21 cellular contexts compared by ENCODE assay signal in the genomic region with DNA sequence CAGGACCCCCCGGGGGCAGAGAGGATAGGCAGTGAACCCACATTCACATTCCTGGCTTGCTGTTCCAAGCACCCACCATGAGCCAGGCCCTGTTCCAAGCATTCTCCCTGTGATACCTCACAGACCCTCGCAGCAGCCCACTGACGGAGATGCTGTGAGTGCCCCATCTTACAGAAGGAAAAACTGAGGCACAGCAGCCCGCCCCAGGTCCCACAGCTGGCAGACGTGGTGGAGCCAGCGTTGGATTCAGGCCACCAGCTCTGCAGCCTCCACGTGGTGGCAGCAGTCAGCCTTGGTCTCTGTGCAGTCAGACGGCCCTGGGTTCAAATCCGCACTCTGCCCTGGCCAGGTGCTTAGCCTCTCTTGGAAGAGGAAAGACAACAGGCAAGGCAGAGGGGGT. TPM values are rescaled to one million over a fixed set of nuclear protein-coding genes. Genes with fewer than 3 reads are reported as not detected.
DNase-seq lines count a peak whose midpoint lies in the region; ATAC-seq and TF ChIP-seq lines count a peak whose summit lies in the region.
"Had no signal": no experiment of that assay in that cellular context is flagged by ENCODE, and none has a peak within 500 bp of the region (broad histone marks: within the 10 kb centered on the region; RNA-seq: fewer than 3 reads in every experiment).

No MANE protein-coding gene starts in this region.

- no peak overlapping the region for H3K27ac ChIP-seq in vagina
- H3K27ac ChIP-seq: A549, neutrophil, psoas muscle, skin epidermis had no signal

- H3K9me3 ChIP-seq in vagina: no peaks in the 10 kb centered on the region
- H3K9me3 ChIP-seq: A549, neutrophil, psoas muscle had no signal

- no peaks in the 10 kb centered on the region for H3K9me3 Mint-ChIP-seq in activated T-cell treated with anti-CD3 and anti-CD28 coated beads, Interleukin-2, amount 50 U/mL, for 24 hours
- no peaks in the 10 kb centered on the region for H3K9me3 Mint-ChIP-seq in activated T-cell treated with anti-CD3 and anti-CD28 coated beads, Interleukin-2, amount 50 U/mL, for 4 hours
- no peaks in the 10 kb centered on the region for H3K9me3 Mint-ChIP-seq in IgD-negative memory B cell
- H3K9me3 Mint-ChIP-seq in stimulated activated effector memory CD8-positive, alpha-beta T cell treated with anti-CD3 and anti-CD28 coated beads, Interleukin-12 subunit alpha, Interleukin-12 subunit beta, amount 100 ng/mL, for 72 hours: no peaks in the 10 kb centered on the region
- H3K9me3 Mint-ChIP-seq: effector memory CD8-positive, alpha-beta T cell had no signal

- no peaks in the 10 kb centered on the region for H3K4me1 Mint-ChIP-seq in activated T-cell treated with anti-CD3 and anti-CD28 coated beads, Interleukin-2, amount 50 U/mL, for 24 hours (ENCODE audit: low read depth)
- H3K4me1 Mint-ChIP-seq in activated T-cell treated with anti-CD3 and anti-CD28 coated beads, Interleukin-2, amount 50 U/mL, for 4 hours (ENCODE audit: low read depth): no peaks in the 10 kb centered on the region
- H3K4me1 Mint-ChIP-seq in IgD-negative memory B cell: peaks cover 6 to 9% (median 8%) of the 10 kb centered on the region in 3 donors
- H3K4me1 Mint-ChIP-seq in stimulated activated effector memory CD8-positive, alpha-beta T cell treated with anti-CD3 and anti-CD28 coated beads, Interleukin-12 subunit alpha, Interleukin-12 subunit beta, amount 100 ng/mL, for 72 hours: peaks cover 10% of the 10 kb centered on the region
- H3K4me1 Mint-ChIP-seq: activated CD4-positive, alpha-beta T cell treated with anti-CD3 and anti-CD28 coated beads for 36 hours had no signal

- H3K36me3 ChIP-seq in vagina: peaks cover 0 to 12% of the 10 kb centered on the region in 2 donors

- peak overlapping the region; percentile 44 for H3K27ac Mint-ChIP-seq in activated T-cell treated with anti-CD3 and anti-CD28 coated beads, Interleukin-2, amount 50 U/mL, for 24 hours
- H3K27ac Mint-ChIP-seq in IgD-negative memory B cell: peak overlapping the region in 2 of 3 donors; percentile 67
- peak overlapping the region; percentile 58 for H3K27ac Mint-ChIP-seq in stimulated activated effector memory CD8-positive, alpha-beta T cell treated with anti-CD3 and anti-CD28 coated beads, Interleukin-12 subunit alpha, Interleukin-12 subunit beta, amount 100 ng/mL, for 72 hours
- H3K27ac Mint-ChIP-seq: activated CD4-positive, alpha-beta T cell treated with anti-CD3 and anti-CD28 coated beads for 36 hours; effector memory CD8-positive, alpha-beta T cell had no signal

- H3K27me3 ChIP-seq in vagina: no peaks in the 10 kb centered on the region
- H3K27me3 ChIP-seq: neutrophil had no signal

- intact Hi-C loops in vagina (cut with DNase I): no loop called here

- no peak for TF ChIP-seq POLR2A in vagina (IDR thresholded peaks at IDR 0.05)

- no peak overlapping the region for H3K4me3 ChIP-seq in vagina
- H3K4me3 ChIP-seq: A549, psoas muscle, skin epidermis had no signal

- peaks cover 72% of the 10 kb centered on the region for H3K36me3 Mint-ChIP-seq in activated T-cell treated with anti-CD3 and anti-CD28 coated beads, Interleukin-2, amount 50 U/mL, for 24 hours (ENCODE audit: low read depth)
- peaks cover 18% of the 10 kb centered on the region for H3K36me3 Mint-ChIP-seq in activated T-cell treated with anti-CD3 and anti-CD28 coated beads, Interleukin-2, amount 50 U/mL, for 4 hours (ENCODE audit: insufficient read depth)
- peaks cover 10% of the 10 kb centered on the region for H3K36me3 Mint-ChIP-seq in IgD-negative memory B cell
- peaks cover 41% of the 10 kb centered on the region for H3K36me3 Mint-ChIP-seq in stimulated activated effector memory CD8-positive, alpha-beta T cell treated with anti-CD3 and anti-CD28 coated beads, Interleukin-12 subunit alpha, Interleukin-12 subunit beta, amount 100 ng/mL, for 72 hours

- H3K4me1 ChIP-seq in vagina: no peaks in the 10 kb centered on the region
- H3K4me1 ChIP-seq: A549, psoas muscle had no signal

- DNase-seq in activated T-cell treated with anti-CD3 and anti-CD28 coated beads, Interleukin-2, amount 50 U/mL, for 24 hours: no peak
- DNase-seq in activated T-cell treated with anti-CD3 and anti-CD28 coated beads, Interleukin-2, amount 50 U/mL, for 4 hours: no peak
- DNase-seq in OCI-M1 (lab: John Stamatoyannopoulos, UW) (peak; percentile 31), vagina (ENCODE audit: extremely low spot score in 2 of 2) (no peak), NCI-H82 (lab: John Stamatoyannopoulos, UW) (no peak)
- DNase-seq in stimulated activated effector memory CD8-positive, alpha-beta T cell treated with anti-CD3 and anti-CD28 coated beads, Interleukin-12 subunit alpha, Interleukin-12 subunit beta, amount 100 ng/mL, for 72 hours (ENCODE audit: low spot score in 2 of 2): no peak
- DNase-seq: activated CD4-positive, alpha-beta T cell treated with anti-CD3 and anti-CD28 coated beads for 36 hours; activated CD8-positive, alpha-beta memory T cell treated with anti-CD3 and anti-CD28 coated beads for 24 hours; activated naive CD4-positive, alpha-beta T cell treated with Interleukin-2 at 50 U/mL for 16 hours; activated T-cell treated with anti-CD3 and anti-CD28 coated beads, Interleukin-2, amount 50 U/mL, for 1 hour; effector memory CD8-positive, alpha-beta T cell; foreskin fibroblast; mesenchymal stem cell; NCI-H1417 treated with DMSO at 0.1 percent for 48 hours; NCI-H510A treated with DMSO at 0.1 percent for 48 hours; psoas muscle had no signal

- no peaks in the 10 kb centered on the region for H3K27me3 Mint-ChIP-seq in activated T-cell treated with anti-CD3 and anti-CD28 coated beads, Interleukin-2, amount 50 U/mL, for 24 hours
- no peaks in the 10 kb centered on the region for H3K27me3 Mint-ChIP-seq in activated T-cell treated with anti-CD3 and anti-CD28 coated beads, Interleukin-2, amount 50 U/mL, for 4 hours (ENCODE audit: low read depth)
- no peaks in the 10 kb centered on the region for H3K27me3 Mint-ChIP-seq in IgD-negative memory B cell
- H3K27me3 Mint-ChIP-seq: activated CD4-positive, alpha-beta T cell treated with anti-CD3 and anti-CD28 coated beads for 36 hours; effector memory CD8-positive, alpha-beta T cell had no signal

- ATAC-seq in activated T-cell treated with anti-CD3 and anti-CD28 coated beads, Interleukin-2, amount 50 U/mL, for 4 hours: no peak
- no peak for ATAC-seq in stimulated activated effector memory CD8-positive, alpha-beta T cell treated with anti-CD3 and anti-CD28 coated beads, Interleukin-12 subunit alpha, Interleukin-12 subunit beta, amount 100 ng/mL, for 72 hours
- ATAC-seq in GM18873 (IDR thresholded peaks at IDR 0.05; ENCODE audit: low FRiP score, unreplicated experiment): no peak
- ATAC-seq: A549; activated CD4-positive, alpha-beta T cell treated with anti-CD3 and anti-CD28 coated beads for 36 hours; effector memory CD8-positive, alpha-beta T cell; psoas muscle had no signal

- H3K4me3 Mint-ChIP-seq in activated T-cell treated with anti-CD3 and anti-CD28 coated beads, Interleukin-2, amount 50 U/mL, for 24 hours: no peak overlapping the region
- no peak overlapping the region for H3K4me3 Mint-ChIP-seq in activated T-cell treated with anti-CD3 and anti-CD28 coated beads, Interleukin-2, amount 50 U/mL, for 4 hours
- no peak overlapping the region for H3K4me3 Mint-ChIP-seq in IgD-negative memory B cell
- H3K4me3 Mint-ChIP-seq in stimulated activated effector memory CD8-positive, alpha-beta T cell treated with anti-CD3 and anti-CD28 coated beads, Interleukin-12 subunit alpha, Interleukin-12 subunit beta, amount 100 ng/mL, for 72 hours: no peak overlapping the region
- H3K4me3 Mint-ChIP-seq: activated CD4-positive, alpha-beta T cell treated with anti-CD3 and anti-CD28 coated beads for 36 hours; effector memory CD8-positive, alpha-beta T cell had no signal

- TF ChIP-seq CTCF in vagina (IDR thresholded peaks at IDR 0.05): no peak

RNA-seq across cellular contexts. Expression of a gene that starts 16.8 kb away (rescaled TPM):
- 10 to 100 TPM; 11.9 to 13.4 (median 12.7) TPM for total RNA-seq in activated T-cell treated with anti-CD3 and anti-CD28 coated beads, Interleukin-2, amount 50 U/mL, for 4 hours
- polyA plus RNA-seq in IgD-negative memory B cell: 22.5 TPM
- total RNA-seq in vagina: 26.3 TPM

RNA-seq across cellular contexts. Expression of a gene that starts 48.7 kb away (rescaled TPM):
- total RNA-seq in activated T-cell treated with anti-CD3 and anti-CD28 coated beads, Interleukin-2, amount 50 U/mL, for 4 hours: 100 to 1,000 TPM; 116 to 134 (median 128) TPM
- 130 TPM for polyA plus RNA-seq in IgD-negative memory B cell
- total RNA-seq in vagina: 166 TPM
